ENCODE assay signal across 1 cellular context in the genomic region with DNA sequence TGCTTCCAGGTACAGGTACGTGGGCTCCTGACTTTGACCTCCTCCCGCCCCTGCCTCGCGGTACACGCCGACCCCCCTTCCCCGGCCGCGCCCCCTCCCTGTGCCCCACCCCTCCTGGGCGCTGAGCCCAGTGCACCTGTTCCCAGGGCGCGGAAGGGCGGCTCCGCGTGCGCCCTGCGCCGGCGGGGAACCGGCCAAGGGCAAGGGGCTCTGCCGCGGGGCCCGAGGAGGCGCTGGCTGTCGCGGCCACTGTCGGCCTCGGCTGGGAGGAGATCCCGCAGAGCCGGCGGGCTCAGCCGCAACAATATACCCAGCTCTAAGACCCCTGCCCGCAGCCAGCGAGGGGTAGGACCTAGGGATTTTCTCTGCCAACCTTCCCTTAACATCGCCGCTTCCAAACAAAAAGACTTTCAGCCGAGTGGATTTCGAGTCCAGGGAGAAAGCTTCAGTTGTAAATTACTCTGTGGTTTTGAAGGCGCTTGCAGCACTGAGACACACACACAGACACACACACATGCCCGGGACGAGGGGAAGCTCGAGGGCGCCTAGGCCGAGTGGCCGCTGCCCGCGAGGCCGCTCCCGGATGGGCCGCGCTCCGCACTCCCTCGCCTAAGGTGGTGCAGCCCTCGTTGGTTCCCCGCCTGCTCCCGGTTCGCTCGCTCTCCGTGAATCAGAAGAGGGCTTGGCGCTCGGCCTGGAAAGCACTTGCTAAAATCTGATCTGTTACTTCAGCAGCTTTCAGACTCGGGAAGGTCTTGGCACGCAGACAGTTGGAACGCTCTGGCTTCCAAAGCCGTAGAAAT.
TF ChIP-seq lines count a peak whose summit lies in the region.

No MANE protein-coding gene starts in this region.

TF ChIP-seq in HCT116, 20 proteins besides CTCF, POLR2A, EP300 and RAD21 (continued from another document):
- TF ChIP-seq, protein P1, sequence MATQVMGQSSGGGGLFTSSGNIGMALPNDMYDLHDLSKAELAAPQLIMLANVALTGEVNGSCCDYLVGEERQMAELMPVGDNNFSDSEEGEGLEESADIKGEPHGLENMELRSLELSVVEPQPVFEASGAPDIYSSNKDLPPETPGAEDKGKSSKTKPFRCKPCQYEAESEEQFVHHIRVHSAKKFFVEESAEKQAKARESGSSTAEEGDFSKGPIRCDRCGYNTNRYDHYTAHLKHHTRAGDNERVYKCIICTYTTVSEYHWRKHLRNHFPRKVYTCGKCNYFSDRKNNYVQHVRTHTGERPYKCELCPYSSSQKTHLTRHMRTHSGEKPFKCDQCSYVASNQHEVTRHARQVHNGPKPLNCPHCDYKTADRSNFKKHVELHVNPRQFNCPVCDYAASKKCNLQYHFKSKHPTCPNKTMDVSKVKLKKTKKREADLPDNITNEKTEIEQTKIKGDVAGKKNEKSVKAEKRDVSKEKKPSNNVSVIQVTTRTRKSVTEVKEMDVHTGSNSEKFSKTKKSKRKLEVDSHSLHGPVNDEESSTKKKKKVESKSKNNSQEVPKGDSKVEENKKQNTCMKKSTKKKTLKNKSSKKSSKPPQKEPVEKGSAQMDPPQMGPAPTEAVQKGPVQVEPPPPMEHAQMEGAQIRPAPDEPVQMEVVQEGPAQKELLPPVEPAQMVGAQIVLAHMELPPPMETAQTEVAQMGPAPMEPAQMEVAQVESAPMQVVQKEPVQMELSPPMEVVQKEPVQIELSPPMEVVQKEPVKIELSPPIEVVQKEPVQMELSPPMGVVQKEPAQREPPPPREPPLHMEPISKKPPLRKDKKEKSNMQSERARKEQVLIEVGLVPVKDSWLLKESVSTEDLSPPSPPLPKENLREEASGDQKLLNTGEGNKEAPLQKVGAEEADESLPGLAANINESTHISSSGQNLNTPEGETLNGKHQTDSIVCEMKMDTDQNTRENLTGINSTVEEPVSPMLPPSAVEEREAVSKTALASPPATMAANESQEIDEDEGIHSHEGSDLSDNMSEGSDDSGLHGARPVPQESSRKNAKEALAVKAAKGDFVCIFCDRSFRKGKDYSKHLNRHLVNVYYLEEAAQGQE (IDR thresholded peaks at IDR 0.05; ENCODE audit: low read depth), result no peak
- TF ChIP-seq EZH2phosphoT487 (IDR thresholded peaks at IDR 0.05; ENCODE audit: borderline replicate concordance) (no peak), CEBPB (IDR thresholded peaks at IDR 0.05; ENCODE audit: low read depth) (no peak)
- TF ChIP-seq, protein P2, sequence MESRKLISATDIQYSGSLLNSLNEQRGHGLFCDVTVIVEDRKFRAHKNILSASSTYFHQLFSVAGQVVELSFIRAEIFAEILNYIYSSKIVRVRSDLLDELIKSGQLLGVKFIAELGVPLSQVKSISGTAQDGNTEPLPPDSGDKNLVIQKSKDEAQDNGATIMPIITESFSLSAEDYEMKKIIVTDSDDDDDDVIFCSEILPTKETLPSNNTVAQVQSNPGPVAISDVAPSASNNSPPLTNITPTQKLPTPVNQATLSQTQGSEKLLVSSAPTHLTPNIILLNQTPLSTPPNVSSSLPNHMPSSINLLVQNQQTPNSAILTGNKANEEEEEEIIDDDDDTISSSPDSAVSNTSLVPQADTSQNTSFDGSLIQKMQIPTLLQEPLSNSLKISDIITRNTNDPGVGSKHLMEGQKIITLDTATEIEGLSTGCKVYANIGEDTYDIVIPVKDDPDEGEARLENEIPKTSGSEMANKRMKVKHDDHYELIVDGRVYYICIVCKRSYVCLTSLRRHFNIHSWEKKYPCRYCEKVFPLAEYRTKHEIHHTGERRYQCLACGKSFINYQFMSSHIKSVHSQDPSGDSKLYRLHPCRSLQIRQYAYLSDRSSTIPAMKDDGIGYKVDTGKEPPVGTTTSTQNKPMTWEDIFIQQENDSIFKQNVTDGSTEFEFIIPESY (IDR thresholded peaks at IDR 0.05; ENCODE audit: extremely low read depth, insufficient replicate concordance, low read length), result no peak
